ENCODE assay signal across 23 cellular contexts in the genomic region with DNA sequence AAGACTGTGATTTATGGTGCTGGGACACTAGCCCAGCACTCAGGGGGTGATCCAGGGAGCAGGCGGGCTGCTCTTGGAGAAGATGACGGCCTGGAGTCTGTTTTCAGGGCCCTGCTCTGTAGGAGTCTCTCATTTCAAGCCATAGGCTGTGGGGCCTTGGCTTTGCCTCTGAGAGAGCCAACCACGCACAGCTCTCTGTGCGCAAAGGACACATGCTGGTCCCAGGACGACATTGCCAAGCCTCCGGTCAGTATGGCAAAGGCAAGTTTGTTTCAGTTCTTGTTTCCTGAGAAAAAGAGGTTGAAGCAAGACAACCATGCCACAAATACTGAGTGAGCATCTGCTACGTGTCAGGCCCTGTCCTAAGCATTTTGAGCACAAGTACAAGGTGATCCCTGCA.
"Had no signal": no experiment of that assay in that cellular context is flagged by ENCODE, and none has a peak within 500 bp of the region (broad histone marks: within the 10 kb centered on the region; RNA-seq: fewer than 3 reads in every experiment).

No MANE protein-coding gene starts in this region.

- H3K27me3 Mint-ChIP-seq: T-helper 17 cell had no signal

- H3K4me1 Mint-ChIP-seq: activated CD4-positive, alpha-beta memory T cell treated with anti-CD3 and anti-CD28 coated beads, Interleukin-2, amount 10 ng/mL, durations not matched to agents 7 days and 5 days; activated CD8-positive, alpha-beta memory T cell treated with anti-CD3 and anti-CD28 coated beads, Interleukin-2, amount 10 ng/mL, durations not matched to agents 7 days and 5 days; activated naive CD8-positive, alpha-beta T cell treated with anti-CD3 and anti-CD28 coated beads, Interleukin-2, amount 10 ng/mL, durations not matched to agents 7 days and 5 days; natural killer cell; T-helper 17 cell had no signal

- DNase-seq: activated CD4-positive, alpha-beta memory T cell treated with anti-CD3 and anti-CD28 coated beads, Interleukin-2, amount 10 ng/mL, durations not matched to agents 7 days and 5 days; activated CD4-positive, alpha-beta T cell treated with anti-CD3 and anti-CD28 coated beads for 4 hours; activated CD8-positive, alpha-beta memory T cell treated with anti-CD3 and anti-CD28 coated beads, Interleukin-2, amount 10 ng/mL, durations not matched to agents 7 days and 5 days; activated naive CD4-positive, alpha-beta T cell treated with Interleukin-2 at 50 U/mL for 16 hours; activated naive CD8-positive, alpha-beta T cell treated with anti-CD3 and anti-CD28 coated beads, Interleukin-2, amount 10 ng/mL, durations not matched to agents 7 days and 5 days; body of pancreas; colonic mucosa; endodermal cell; foreskin fibroblast; glutamatergic neuron; hippocampal formation; islet precursor cell; lower lobe of right lung; natural killer cell; nucleus accumbens; posterior cingulate gyrus; retina; stimulated activated naive CD4-positive, alpha-beta T cell treated with Interleukin-2 at 50 U/mL for 16 hours; T-helper 17 cell; transverse colon had no signal

- H3K4me1 ChIP-seq: body of pancreas, colonic mucosa, lower lobe of right lung, transverse colon had no signal

- H3K36me3 Mint-ChIP-seq: activated CD8-positive, alpha-beta memory T cell treated with anti-CD3 and anti-CD28 coated beads, Interleukin-2, amount 10 ng/mL, durations not matched to agents 7 days and 5 days; activated naive CD8-positive, alpha-beta T cell treated with anti-CD3 and anti-CD28 coated beads, Interleukin-2, amount 10 ng/mL, durations not matched to agents 7 days and 5 days; natural killer cell had no signal

- H3K27ac Mint-ChIP-seq: activated CD4-positive, alpha-beta memory T cell treated with anti-CD3 and anti-CD28 coated beads, Interleukin-2, amount 10 ng/mL, durations not matched to agents 7 days and 5 days; activated CD8-positive, alpha-beta memory T cell treated with anti-CD3 and anti-CD28 coated beads, Interleukin-2, amount 10 ng/mL, durations not matched to agents 7 days and 5 days; activated naive CD8-positive, alpha-beta T cell treated with anti-CD3 and anti-CD28 coated beads, Interleukin-2, amount 10 ng/mL, durations not matched to agents 7 days and 5 days; activated T-helper 2 cell treated with anti-CD3 and anti-CD28 coated beads, Interferon-gamma antibody, Interleukin-2, Interleukin-4, amounts not matched to agents 10 μg/mL and 5 μg/mL and 100 μg/mL, durations not matched to agents 14 hours and 24 hours and 36 hours; natural killer cell; T-helper 17 cell had no signal

- H3K27ac ChIP-seq: body of pancreas, colonic mucosa, epithelial cell of prostate, lower lobe of right lung, transverse colon had no signal

- FAIRE-seq: TTC549 had no signal

- H3K36me3 ChIP-seq: colonic mucosa, lower lobe of right lung, transverse colon had no signal

- ATAC-seq: activated CD8-positive, alpha-beta memory T cell treated with anti-CD3 and anti-CD28 coated beads, Interleukin-2, amount 10 ng/mL, durations not matched to agents 7 days and 5 days; body of pancreas; natural killer cell; T-helper 17 cell had no signal

- H3K27me3 ChIP-seq: body of pancreas, colonic mucosa, transverse colon had no signal

- H3K4me3 Mint-ChIP-seq: activated CD4-positive, alpha-beta memory T cell treated with anti-CD3 and anti-CD28 coated beads, Interleukin-2, amount 10 ng/mL, durations not matched to agents 7 days and 5 days; activated CD8-positive, alpha-beta memory T cell treated with anti-CD3 and anti-CD28 coated beads, Interleukin-2, amount 10 ng/mL, durations not matched to agents 7 days and 5 days; activated naive CD8-positive, alpha-beta T cell treated with anti-CD3 and anti-CD28 coated beads, Interleukin-2, amount 10 ng/mL, durations not matched to agents 7 days and 5 days; endodermal cell; natural killer cell; T-helper 17 cell had no signal

- H3K9me3 ChIP-seq: body of pancreas, colonic mucosa, lower lobe of right lung, transverse colon had no signal

- H3K4me3 ChIP-seq: body of pancreas, colonic mucosa, lower lobe of right lung, transverse colon had no signal

- H3K9me3 Mint-ChIP-seq: activated CD4-positive, alpha-beta memory T cell treated with anti-CD3 and anti-CD28 coated beads, Interleukin-2, amount 10 ng/mL, durations not matched to agents 7 days and 5 days; activated naive CD8-positive, alpha-beta T cell treated with anti-CD3 and anti-CD28 coated beads, Interleukin-2, amount 10 ng/mL, durations not matched to agents 7 days and 5 days; activated T-helper 2 cell treated with anti-CD3 and anti-CD28 coated beads, Interferon-gamma antibody, Interleukin-2, Interleukin-4, amounts not matched to agents 10 μg/mL and 5 μg/mL and 100 μg/mL, durations not matched to agents 14 hours and 24 hours and 36 hours; endodermal cell had no signal
